In the genomic region with DNA sequence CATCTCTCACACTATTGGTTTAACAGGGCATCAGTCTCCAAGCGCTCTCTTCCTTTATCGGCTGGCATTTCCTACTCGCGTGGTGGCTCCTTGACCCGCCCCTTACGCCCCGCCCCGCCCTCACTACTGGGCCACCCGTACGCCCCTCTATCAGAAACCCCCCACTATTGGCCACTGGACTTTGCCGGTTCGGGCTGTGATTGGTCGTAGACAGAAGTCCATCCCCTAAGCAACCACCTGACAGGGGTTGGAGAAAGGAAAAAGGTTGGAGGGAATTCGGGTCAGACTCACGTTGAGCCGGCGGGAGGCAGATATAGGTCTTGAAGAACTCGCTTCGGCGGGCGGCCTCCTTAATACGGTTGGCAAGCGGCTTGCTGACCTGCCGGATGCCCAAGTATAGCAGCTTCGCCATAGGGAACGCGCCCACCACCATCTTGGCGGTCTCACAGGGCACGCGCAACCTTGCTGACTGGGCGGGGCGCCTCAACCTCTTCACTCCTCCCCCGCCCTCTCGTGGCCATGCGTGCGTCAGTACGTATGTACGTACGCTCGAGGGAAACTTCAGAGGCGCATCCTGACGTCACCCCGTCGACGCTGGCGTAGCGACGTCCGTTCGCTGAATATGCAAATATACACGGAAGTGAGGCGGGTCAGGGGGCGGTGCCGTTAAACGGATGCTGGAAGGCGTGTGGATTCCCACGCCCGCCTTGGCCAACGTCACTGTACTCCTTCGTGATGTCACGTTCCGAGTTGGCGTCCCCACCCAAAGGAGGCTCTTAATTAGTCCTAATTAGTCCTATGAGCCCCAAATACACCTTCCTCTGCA, we compare ENCODE assay signal across 1 cellular context.
TF ChIP-seq lines count a peak whose summit lies in the region.

OPA3 (minus strand) TSS at position 471 of the 826 bp plus-strand sequence; CDS start at position 433, 38 bp downstream.

TF ChIP-seq in HepG2, 621 proteins besides CTCF, POLR2A, EP300 and RAD21 (continued from another document and continues in another):
- TF ChIP-seq ARID5B (CRISPR knock-in tag; IDR thresholded peaks at IDR 0.05) (no peak), ZC3H4 (CRISPR knock-in tag; IDR thresholded peaks at IDR 0.05; ENCODE audit: borderline replicate concordance) (no peak), ZBTB40 (IDR thresholded peaks at IDR 0.05) (no peak), ZBTB40 (CRISPR knock-in tag; IDR thresholded peaks at IDR 0.05) (0 out of 2 replicates have a peak, but pooled peaks have one; percentile 55), MAFG (CRISPR knock-in tag; IDR thresholded peaks at IDR 0.05) (no peak), ZSCAN12 (CRISPR knock-in tag; IDR thresholded peaks at IDR 0.05) (no peak), SIX1 (CRISPR knock-in tag; IDR thresholded peaks at IDR 0.05; ENCODE audit: borderline replicate concordance) (no peak), IRF2 (CRISPR knock-in tag; IDR thresholded peaks at IDR 0.05) (peak; percentile 83), BRCA1 (CRISPR knock-in tag; IDR thresholded peaks at IDR 0.05) (no peak), KLF12 (CRISPR knock-in tag; IDR thresholded peaks at IDR 0.05; ENCODE audit: borderline replicate concordance) (no peak), REPIN1 (CRISPR knock-in tag; IDR thresholded peaks at IDR 0.05; ENCODE audit: borderline replicate concordance, low read depth) (peak; percentile 63; the same call in 1 of the 2 replicates), BCL3 (CRISPR knock-in tag; IDR thresholded peaks at IDR 0.05) (no peak), BRD4 (CRISPR knock-in tag; IDR thresholded peaks at IDR 0.05) (no peak), ZNF652 (CRISPR knock-in tag; IDR thresholded peaks at IDR 0.05; ENCODE audit: borderline replicate concordance, low read depth) (no peak), LRRFIP1 (CRISPR knock-in tag; conservative IDR thresholded peaks at IDR 0.05) (no peak), KAT7 (CRISPR knock-in tag; IDR thresholded peaks at IDR 0.05; ENCODE audit: borderline replicate concordance) (peak; percentile 44), HDAC2 (CRISPR knock-in tag; IDR thresholded peaks at IDR 0.05) (peak; percentile 71; the same call in 1 of the 2 replicates), ZBTB34 (CRISPR knock-in tag; IDR thresholded peaks at IDR 0.05) (no peak), ZSCAN29 (CRISPR knock-in tag; conservative IDR thresholded peaks at IDR 0.05) (no peak; the same call in 1 of the 2 replicates), ZNF224 (CRISPR knock-in tag; IDR thresholded peaks at IDR 0.05) (0 out of 2 replicates have a peak, but pooled peaks have one; percentile 49), TERF1 (CRISPR knock-in tag; IDR thresholded peaks at IDR 0.05) (no peak)
- TF ChIP-seq, protein P1, sequence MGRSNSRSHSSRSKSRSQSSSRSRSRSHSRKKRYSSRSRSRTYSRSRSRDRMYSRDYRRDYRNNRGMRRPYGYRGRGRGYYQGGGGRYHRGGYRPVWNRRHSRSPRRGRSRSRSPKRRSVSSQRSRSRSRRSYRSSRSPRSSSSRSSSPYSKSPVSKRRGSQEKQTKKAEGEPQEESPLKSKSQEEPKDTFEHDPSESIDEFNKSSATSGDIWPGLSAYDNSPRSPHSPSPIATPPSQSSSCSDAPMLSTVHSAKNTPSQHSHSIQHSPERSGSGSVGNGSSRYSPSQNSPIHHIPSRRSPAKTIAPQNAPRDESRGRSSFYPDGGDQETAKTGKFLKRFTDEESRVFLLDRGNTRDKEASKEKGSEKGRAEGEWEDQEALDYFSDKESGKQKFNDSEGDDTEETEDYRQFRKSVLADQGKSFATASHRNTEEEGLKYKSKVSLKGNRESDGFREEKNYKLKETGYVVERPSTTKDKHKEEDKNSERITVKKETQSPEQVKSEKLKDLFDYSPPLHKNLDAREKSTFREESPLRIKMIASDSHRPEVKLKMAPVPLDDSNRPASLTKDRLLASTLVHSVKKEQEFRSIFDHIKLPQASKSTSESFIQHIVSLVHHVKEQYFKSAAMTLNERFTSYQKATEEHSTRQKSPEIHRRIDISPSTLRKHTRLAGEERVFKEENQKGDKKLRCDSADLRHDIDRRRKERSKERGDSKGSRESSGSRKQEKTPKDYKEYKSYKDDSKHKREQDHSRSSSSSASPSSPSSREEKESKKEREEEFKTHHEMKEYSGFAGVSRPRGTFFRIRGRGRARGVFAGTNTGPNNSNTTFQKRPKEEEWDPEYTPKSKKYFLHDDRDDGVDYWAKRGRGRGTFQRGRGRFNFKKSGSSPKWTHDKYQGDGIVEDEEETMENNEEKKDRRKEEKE (IDR thresholded peaks at IDR 0.05) = no peak
- TF ChIP-seq, protein P2, sequence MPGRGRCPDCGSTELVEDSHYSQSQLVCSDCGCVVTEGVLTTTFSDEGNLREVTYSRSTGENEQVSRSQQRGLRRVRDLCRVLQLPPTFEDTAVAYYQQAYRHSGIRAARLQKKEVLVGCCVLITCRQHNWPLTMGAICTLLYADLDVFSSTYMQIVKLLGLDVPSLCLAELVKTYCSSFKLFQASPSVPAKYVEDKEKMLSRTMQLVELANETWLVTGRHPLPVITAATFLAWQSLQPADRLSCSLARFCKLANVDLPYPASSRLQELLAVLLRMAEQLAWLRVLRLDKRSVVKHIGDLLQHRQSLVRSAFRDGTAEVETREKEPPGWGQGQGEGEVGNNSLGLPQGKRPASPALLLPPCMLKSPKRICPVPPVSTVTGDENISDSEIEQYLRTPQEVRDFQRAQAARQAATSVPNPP (CRISPR knock-in tag; IDR thresholded peaks at IDR 0.05) = peak; percentile 22; the same call in 1 of the 2 replicates
